ENCODE assay signal across 9 cellular contexts in the genomic region with DNA sequence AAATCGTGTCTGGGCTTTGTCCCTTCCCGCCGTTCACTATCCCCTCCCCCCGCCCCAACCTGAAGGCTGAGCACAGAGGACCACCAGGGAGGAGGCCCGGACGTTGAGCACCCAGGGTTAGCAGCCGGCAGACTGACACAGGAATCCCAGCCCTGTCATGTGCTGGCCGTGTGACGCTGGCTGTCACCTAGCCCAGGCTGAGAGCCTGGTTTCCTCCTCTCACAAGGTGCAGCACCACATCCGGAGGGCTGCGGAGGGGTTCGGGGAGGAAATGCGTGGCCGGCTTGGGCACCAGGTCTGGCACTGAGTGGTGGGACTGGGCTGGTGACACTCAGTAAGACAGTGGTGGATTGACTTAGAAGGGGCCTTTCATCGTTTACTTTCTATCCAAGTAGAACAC.
DNase-seq lines count a peak whose midpoint lies in the region; ATAC-seq and FAIRE-seq lines count a peak whose summit lies in the region.
"Had no signal": no experiment of that assay in that cellular context is flagged by ENCODE, and none has a peak within 500 bp of the region (broad histone marks: within the 10 kb centered on the region; RNA-seq: fewer than 3 reads in every experiment).

No MANE protein-coding gene starts in this region.

- peaks cover 13% of the 10 kb centered on the region for H3K27me3 Mint-ChIP-seq in activated naive CD4-positive, alpha-beta T cell treated with anti-CD3 and anti-CD28 coated beads, Interleukin-2, amount 10 ng/mL, durations not matched to agents 7 days and 5 days

- CTCF ChIA-PET in activated naive CD4-positive, alpha-beta T cell treated with anti-CD3 and anti-CD28 coated beads, Interleukin-2, amount 10 ng/mL, durations not matched to agents 7 days and 5 days (lab: Charles Lee) = no interaction called here

- peaks cover 9% of the 10 kb centered on the region for H3K36me3 Mint-ChIP-seq in activated naive CD4-positive, alpha-beta T cell treated with anti-CD3 and anti-CD28 coated beads, Interleukin-2, amount 10 ng/mL, durations not matched to agents 7 days and 5 days

- peak; percentile 2 to 19 for ATAC-seq in activated CD4-positive, CD25-positive, alpha-beta regulatory T cell treated with anti-CD3 and anti-CD28 coated beads, Interleukin-2, amount 50 U/mL, for 24 hours
- no peak for ATAC-seq in GM19328 (IDR thresholded peaks at IDR 0.05; ENCODE audit: unreplicated experiment)

- FAIRE-seq in GM19239 (lab: Jason Lieb, UNC) = no peak

- peak overlapping the region; percentile 86 for H3K27ac Mint-ChIP-seq in activated naive CD4-positive, alpha-beta T cell treated with anti-CD3 and anti-CD28 coated beads, Interleukin-2, amount 10 ng/mL, durations not matched to agents 7 days and 5 days

- peaks cover 13% of the 10 kb centered on the region for H3K9me3 Mint-ChIP-seq in activated naive CD4-positive, alpha-beta T cell treated with anti-CD3 and anti-CD28 coated beads, Interleukin-2, amount 10 ng/mL, durations not matched to agents 7 days and 5 days

- peak overlapping the region; percentile 10 for H3K4me3 Mint-ChIP-seq in activated naive CD4-positive, alpha-beta T cell treated with anti-CD3 and anti-CD28 coated beads, Interleukin-2, amount 10 ng/mL, durations not matched to agents 7 days and 5 days

- peak; percentile 13 for DNase-seq in DMS53 treated with DMSO at 0.1 percent for 48 hours (lab: John Stamatoyannopoulos, UW; ENCODE audit: unreplicated experiment)
- peak; percentile 88 for DNase-seq in activated naive CD4-positive, alpha-beta T cell treated with anti-CD3 and anti-CD28 coated beads, Interleukin-2, amount 10 ng/mL, durations not matched to agents 7 days and 5 days
- DNase-seq in stimulated activated CD4-positive, alpha-beta T cell treated with anti-CD3 and anti-CD28 coated beads, Interleukin-2, amount 100 ng/mL, for 24 hours = peak; percentile 48
- no peak for DNase-seq in EL
- no peak for DNase-seq in NCI-H1436 (lab: John Stamatoyannopoulos, UW)
- DNase-seq in GM19239 (ENCODE audit: insufficient read length, low spot score) = no peak
- DNase-seq: COR-L47 had no signal

- H3K4me1 Mint-ChIP-seq in activated naive CD4-positive, alpha-beta T cell treated with anti-CD3 and anti-CD28 coated beads, Interleukin-2, amount 10 ng/mL, durations not matched to agents 7 days and 5 days = peaks cover 44% of the 10 kb centered on the region

Comparison
In these comparisons a context has a peak if more than half of its experiments do, and no peak if none do; other contexts are left out.
1. DNase-seq: peak in DMS53 treated with DMSO at 0.1 percent for 48 hours (single experiment), activated naive CD4-positive, alpha-beta T cell treated with anti-CD3 and anti-CD28 coated beads, Interleukin-2, amount 10 ng/mL, durations not matched to agents 7 days and 5 days (single experiment) and stimulated activated CD4-positive, alpha-beta T cell treated with anti-CD3 and anti-CD28 coated beads, Interleukin-2, amount 100 ng/mL, for 24 hours (2 of 2); none in EL (single experiment), NCI-H1436 (single experiment) and GM19239 (single experiment).